Comparison of ENCODE assay signal across 11 cellular contexts in the genomic region with DNA sequence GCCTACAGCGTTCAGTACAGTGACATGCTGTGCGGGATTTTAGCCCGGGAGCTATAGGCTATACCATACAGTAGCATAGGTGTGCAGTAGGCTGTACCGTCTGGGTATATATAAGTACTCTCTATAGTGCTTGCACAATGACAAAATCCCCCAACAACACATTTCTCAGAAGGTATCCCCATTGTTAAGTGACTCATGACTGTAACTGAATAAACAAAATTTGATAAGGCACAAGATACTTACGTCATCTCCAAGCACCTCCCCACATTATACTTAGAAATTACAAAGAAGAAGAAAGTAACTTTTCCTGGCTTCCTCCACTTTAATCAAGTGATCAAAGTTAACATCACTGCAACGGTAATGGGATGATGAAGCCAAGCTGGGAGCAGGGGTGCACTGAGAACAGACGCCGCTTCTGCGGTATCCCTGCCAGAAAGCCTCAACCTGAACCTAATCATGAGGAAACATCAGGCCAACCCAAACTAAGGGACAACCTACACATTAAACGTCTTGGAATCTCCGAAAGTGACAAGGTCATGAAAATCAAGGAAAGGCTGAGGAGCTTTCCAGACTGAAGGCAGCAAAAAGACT. TPM values are rescaled to one million over a fixed set of nuclear protein-coding genes. Genes with fewer than 3 reads are reported as not detected.
DNase-seq lines count a peak whose midpoint lies in the region; ATAC-seq and TF ChIP-seq lines count a peak whose summit lies in the region.
"Had no signal": no experiment of that assay in that cellular context is flagged by ENCODE, and none has a peak within 500 bp of the region (broad histone marks: within the 10 kb centered on the region; RNA-seq: fewer than 3 reads in every experiment).

No MANE protein-coding gene starts in this region.

- intact Hi-C loops in adrenal gland (cut with DNase I) = loop anchor here in 1 of 2 donors (5.0 kb wide), 1 partner anchor 201 kb away; no protein-coding TSS in a partner anchor

- H3K27me3 ChIP-seq in adrenal gland (no peaks in the 10 kb centered on the region), suprapubic skin (no peaks in the 10 kb centered on the region)
- H3K27me3 ChIP-seq: dorsolateral prefrontal cortex had no signal

- H3K4me3 ChIP-seq in adrenal gland (no peak overlapping the region), fibroblast of the aortic adventitia (ENCODE audit: low read depth, low read length) (peak overlapping the region; percentile 0), suprapubic skin (no peak overlapping the region)
- H3K4me3 ChIP-seq: PC-9 had no signal

- H3K4me1 ChIP-seq in adrenal gland (replicated peaks in 1 of 2) = peaks cover 53 to 73% of the 10 kb centered on the region in 2 donors
- peaks cover 61% of the 10 kb centered on the region for H3K4me1 ChIP-seq in suprapubic skin

- TF ChIP-seq EP300 in suprapubic skin (IDR thresholded peaks at IDR 0.05) = no peak

- peak overlapping the region; percentile 58 to 95 (median 79) for H3K27ac ChIP-seq in adrenal gland
- H3K27ac ChIP-seq in suprapubic skin = peak overlapping the region; percentile 90
- H3K27ac ChIP-seq: PC-9 had no signal

- TF ChIP-seq POLR2A in adrenal gland (IDR thresholded peaks at IDR 0.05) (peak in 1 of 2 donors; percentile 48), suprapubic skin (IDR thresholded peaks at IDR 0.05) (no peak)

- TF ChIP-seq CTCF in adrenal gland (IDR thresholded peaks at IDR 0.05) (no peak), fibroblast of the aortic adventitia (IDR thresholded peaks at IDR 0.05; ENCODE audit: insufficient read depth, low read length) (no peak), suprapubic skin (IDR thresholded peaks at IDR 0.05) (no peak)

- H3K9me3 ChIP-seq in adrenal gland (replicated peaks in 1 of 3) (no peaks in the 10 kb centered on the region), suprapubic skin (no peaks in the 10 kb centered on the region)

- H3K36me3 ChIP-seq in adrenal gland (replicated peaks in 1 of 2) (no peaks in the 10 kb centered on the region), suprapubic skin (no peaks in the 10 kb centered on the region)

- ATAC-seq in GM18511 (IDR thresholded peaks at IDR 0.05; ENCODE audit: unreplicated experiment) (no peak), HG03175 (IDR thresholded peaks at IDR 0.05; ENCODE audit: unreplicated experiment) (no peak)

- DNase-seq in LHCN-M2 (ENCODE audit: low read depth) = peak; percentile 40
- peak in 2 of 7 donors; percentile 9 to 70 for DNase-seq in adrenal gland
- peak; percentile 92 for DNase-seq in fibroblast of the aortic adventitia (ENCODE audit: low read depth)
- no peak for DNase-seq in suprapubic skin (ENCODE audit: low spot score in 2 of 2)
- no peak for DNase-seq in CD1c-positive myeloid dendritic cell (ENCODE audit: extremely low spot score)
- DNase-seq: NCI-H1417 treated with DMSO at 0.1 percent for 48 hours, NCI-H510A had no signal

- 46 to 53% (median 48%) methylated on average over 11 of the region's 11 CpGs for WGBS in adrenal gland, 4 donors
- WGBS in suprapubic skin = 53% methylated on average over 10 of the region's 11 CpGs

RNA-seq across cellular contexts. Expression of a gene that starts 9.6 kb away (rescaled TPM):
- total RNA-seq in LHCN-M2 (2014; rRNA removed) (47.8 and 53.4 TPM in 2 replicates), adrenal gland (100 to 1,000 TPM; 238 to 341 (median 304) TPM), fibroblast of the aortic adventitia (ENCODE audit: low replicate concordance) (54.5 and 116 TPM in 2 replicates), suprapubic skin (100 to 1,000 TPM in 2 of 4 donors, 10 to 100 TPM in 2; 64.1 to 145 (median 99.5) TPM)
- 44.0 TPM for polyA plus RNA-seq in LHCN-M2 (2012)
- 100 to 1,000 TPM in 2 of 3 donors, 10 to 100 TPM in 1; 46.7 to 123 (median 122) TPM for polyA plus RNA-seq in adrenal gland

Comparison
In these comparisons a context has a peak if more than half of its experiments do, and no peak if none do; other contexts are left out.
1. DNase-seq: peak in LHCN-M2 (single experiment) and fibroblast of the aortic adventitia (single experiment); none in suprapubic skin (0 of 2) and CD1c-positive myeloid dendritic cell (single experiment).